Comparison of ENCODE assay signal across 1 cellular context in the genomic region with DNA sequence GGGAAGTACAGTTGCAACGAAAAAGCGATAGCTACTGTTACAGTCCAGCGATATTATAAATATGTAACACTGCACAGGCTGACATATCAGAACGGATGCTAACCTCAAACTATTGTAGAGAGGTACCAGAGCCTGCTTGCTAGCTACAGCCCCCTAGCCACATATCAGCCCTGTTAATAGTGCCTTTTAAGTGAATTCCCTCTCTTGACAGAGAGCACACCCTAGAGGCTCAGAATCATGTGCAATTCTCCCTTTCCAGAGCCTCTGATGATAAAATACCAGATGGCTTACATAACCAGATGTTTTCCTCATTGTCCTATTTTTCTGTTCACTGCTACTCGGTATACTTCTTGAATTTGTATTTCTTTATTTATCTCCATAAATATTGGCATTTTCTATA.
TF ChIP-seq lines count a peak whose summit lies in the region.

No MANE protein-coding gene starts in this region.

TF ChIP-seq in H1, 55 proteins besides CTCF, POLR2A, EP300 and RAD21:
- TF ChIP-seq POU5F1 (IDR thresholded peaks at IDR 0.05; ENCODE audit: low read depth, low read length) (no peak), SP4 (IDR thresholded peaks at IDR 0.05; ENCODE audit: low read length) (no peak), CHD2 (IDR thresholded peaks at IDR 0.05; ENCODE audit: low read length) (no peak), BACH1 (IDR thresholded peaks at IDR 0.05; ENCODE audit: low read length) (no peak), NANOG (IDR thresholded peaks at IDR 0.05; ENCODE audit: insufficient read depth, low read depth, low read length, poor library complexity, severe bottlenecking) (no peak), JUND (IDR thresholded peaks at IDR 0.05; ENCODE audit: low read length) (no peak), TAF7 (optimal IDR thresholded peaks at IDR 0.05; ENCODE audit: borderline replicate concordance, low read depth, low read length) (no peak), BCL11A (IDR thresholded peaks at IDR 0.05; ENCODE audit: low read depth in 2 of 2, low read length in 2 of 2) (no peak)
TF ChIP-seq in H1: peak in this region for 0.
